In genomic region chr15:32029862-32030781, GRCh38 we compare ENCODE assay signal across 8 cellular contexts. TPM values are rescaled to one million over a fixed set of nuclear protein-coding genes. Genes with fewer than 3 reads are reported as not detected.
DNase-seq lines count a peak whose midpoint lies in the region; ATAC-seq, FAIRE-seq and TF ChIP-seq lines count a peak whose summit lies in the region.

Gene CHRNA7, plus strand, starts transcription at chr15:32030515. Its CDS starts 80 bp downstream, at chr15:32030595.

- H4K20me1 ChIP-seq in H1 (replicated peaks in 1 of 2; ENCODE audit: control insufficient read depth in 1 of 2, insufficient read depth in 2 of 2, low read length in 2 of 2) = peaks cover 0 to 2% of the 10 kb centered on the region in 2 experiments

- H3K9ac ChIP-seq in HUES64 (ENCODE audit: low read depth, low read length) (peak within 1 kb of the TSS; percentile 80), H1 (replicated peaks in 1 of 4; ENCODE audit: extremely low read depth in 1 of 4, low read depth in 3 of 4, low read length in 3 of 4) (peak within 1 kb of the TSS; percentile 56 to 72 (median 68)), mesenchymal stem cell (ENCODE audit: low read length) (no peak within 1 kb of the TSS)

- no peak within 1 kb of the TSS for H4K5ac ChIP-seq in H1 (ENCODE audit: insufficient read length, low read depth, low read length)

- peak within 1 kb of the TSS; percentile 75; the same call in 1 of the 2 replicates for H2BK12ac ChIP-seq in H1 (ENCODE audit: low read depth, low read length)
- no peak within 1 kb of the TSS for H2BK12ac ChIP-seq in mesenchymal stem cell (ENCODE audit: low read length in 2 of 2)

- H3K56ac ChIP-seq in H1 (replicated peaks; ENCODE audit: insufficient read length, low read depth, low read length) = no peak within 1 kb of the TSS

- H2BK20ac ChIP-seq in H1 (ENCODE audit: low read length) = no peak within 1 kb of the TSS

- H3K79me2 ChIP-seq in H1 (ENCODE audit: control insufficient read depth in 1 of 2, insufficient read depth in 2 of 2, low read length in 2 of 2) = no peaks in the 10 kb centered on the region

- no peaks in the 10 kb centered on the region for H3K9me3 ChIP-seq in HUES64 (ENCODE audit: insufficient read depth, low read depth, low read length)
- no peaks in the 10 kb centered on the region for H3K9me3 ChIP-seq in H1 (ENCODE audit: insufficient read depth in 2 of 2, low read depth in 1 of 2, low read length in 1 of 2)
- no peaks in the 10 kb centered on the region for H3K9me3 ChIP-seq in mesenchymal stem cell (ENCODE audit: control insufficient read depth, low read length)
- H3K9me3 ChIP-seq in testis = no peaks in the 10 kb centered on the region

- H3K4me1 ChIP-seq in HUES64 (ENCODE audit: insufficient read depth, low read length) (no peaks in the 10 kb centered on the region), H1 (replicated peaks in 1 of 4; ENCODE audit: control insufficient read depth in 3 of 4, insufficient read depth in 4 of 4, low read length in 3 of 4) (peaks cover 0 to 3% (median 0%) of the 10 kb centered on the region in 4 experiments; a peak in 2 of 7 replicates), mesenchymal stem cell (ENCODE audit: control insufficient read depth, insufficient read depth, low read depth, low read length) (peaks cover 10% of the 10 kb centered on the region), testis (no peaks in the 10 kb centered on the region)

- no peak for FAIRE-seq in H1 (lab: Jason Lieb, UNC)

- peak within 1 kb of the TSS; percentile 94 to 95 for H3K4me2 ChIP-seq in H1 (ENCODE audit: insufficient read depth in 1 of 2, low read depth in 2 of 2, low read length in 2 of 2)
- peak within 1 kb of the TSS; percentile 97 for H3K4me2 ChIP-seq in mesenchymal stem cell (ENCODE audit: low read length, poor library complexity, severe bottlenecking)

- H3K23me2 ChIP-seq in H1 (ENCODE audit: low read depth, low read length) = peaks cover 18% of the 10 kb centered on the region

- no peak within 1 kb of the TSS for H3K14ac ChIP-seq in H1 (ENCODE audit: insufficient read length)
- H3K14ac ChIP-seq in mesenchymal stem cell (ENCODE audit: low read length in 2 of 2) = no peak within 1 kb of the TSS

- no peak within 1 kb of the TSS for H3K23ac ChIP-seq in H1 (ENCODE audit: insufficient read length)
- no peak within 1 kb of the TSS for H3K23ac ChIP-seq in mesenchymal stem cell (ENCODE audit: low read length in 2 of 2)

- H3K27me3 ChIP-seq in HUES64 (ENCODE audit: insufficient read depth, low read length) = peaks cover 37% of the 10 kb centered on the region
- H3K27me3 ChIP-seq in H1 (replicated peaks in 1 of 4; ENCODE audit: control insufficient read depth in 3 of 4, extremely low read depth in 1 of 4, insufficient read depth in 3 of 4, low read length in 3 of 4) = peaks cover 0 to 15% (median 8%) of the 10 kb centered on the region in 4 experiments; a peak in 3 of 7 replicates
- H3K27me3 ChIP-seq in mesenchymal stem cell (ENCODE audit: control insufficient read depth in 1 of 2, insufficient read depth in 1 of 2, low read length in 2 of 2) = peaks cover 55 to 57% of the 10 kb centered on the region in 2 experiments
- H3K27me3 ChIP-seq in testis = no peaks in the 10 kb centered on the region

- TF ChIP-seq EP300 in H1 (IDR thresholded peaks at IDR 0.05; ENCODE audit: borderline replicate concordance in 1 of 2, low read depth in 2 of 2, low read length in 2 of 2) = no peak

- peak; percentile 61 for DNase-seq in SKM-1 treated with dmso at 0.1 percent for 144 hours (lab: John Stamatoyannopoulos, UW; ENCODE audit: unreplicated experiment)
- DNase-seq in H1 (ENCODE audit: low read depth in 1 of 2, low spot score in 2 of 2) = peak in 1 of 2 experiments; percentile 78
- peak; percentile 19 for DNase-seq in mesenchymal stem cell
- DNase-seq in testis = peak; percentile 73

- TF ChIP-seq CTCF in C4-2B (conservative IDR thresholded peaks at IDR 0.05) (peak; percentile 29), H1 (IDR thresholded peaks at IDR 0.05; ENCODE audit: control extremely low read depth in 1 of 3, insufficient read depth in 1 of 3, low read depth in 1 of 3, low read length in 3 of 3) (peak; percentile 22 to 54 (median 25); a peak in 2 of 4 replicates), testis (IDR thresholded peaks at IDR 0.05) (no peak)

- CTCF ChIA-PET in H1 (lab: Charles Lee; ENCODE audit: partially characterized antibody) = interaction anchor here (0.6 to 2.5 kb wide), 31 partner anchors 11 to 587 kb away, joined by 3 to 52 read pairs (median 4); no protein-coding TSS in a partner anchor

- H2BK15ac ChIP-seq in H1 (ENCODE audit: low read length) (no peak within 1 kb of the TSS; the same call in 1 of the 2 replicates), mesenchymal stem cell (ENCODE audit: low read depth, poor library complexity, severe bottlenecking) (peak within 1 kb of the TSS; percentile 64)

- peak; percentile 91 to 95 for TF ChIP-seq POLR2A in H1 (IDR thresholded peaks at IDR 0.05; ENCODE audit: control extremely low read depth in 1 of 2, low read depth in 2 of 2, low read length in 2 of 2)
- no peak for TF ChIP-seq POLR2A in testis (IDR thresholded peaks at IDR 0.05)

- H3K27ac ChIP-seq in C4-2B = peak within 1 kb of the TSS; percentile 59
- H3K27ac ChIP-seq in HUES64 (ENCODE audit: low read depth, low read length) = no peak within 1 kb of the TSS
- H3K27ac ChIP-seq in H1 (ENCODE audit: low read depth, low read length) = no peak within 1 kb of the TSS
- no peak within 1 kb of the TSS for H3K27ac ChIP-seq in mesenchymal stem cell (ENCODE audit: low read length, poor library complexity, severe bottlenecking)
- H3K27ac ChIP-seq in testis = peak within 1 kb of the TSS in 1 of 2 donors; percentile 57

- no peak for TF ChIP-seq RAD21 in H1 (IDR thresholded peaks at IDR 0.05 in 1 of 2, conservative IDR thresholded peaks at IDR 0.05 in 1 of 2; ENCODE audit: low read depth in 2 of 2, low read length in 2 of 2)

- H3K79me1 ChIP-seq in H1 (ENCODE audit: low read depth, low read length) = no peaks in the 10 kb centered on the region
- no peaks in the 10 kb centered on the region for H3K79me1 ChIP-seq in mesenchymal stem cell (replicated peaks; ENCODE audit: low read length, poor library complexity, severe bottlenecking)

- peak within 1 kb of the TSS; percentile 82; the same call in 1 of the 2 replicates for H2AFZ ChIP-seq in H1 (ENCODE audit: low read length)
- no peak within 1 kb of the TSS for H2AFZ ChIP-seq in mesenchymal stem cell (ENCODE audit: low read depth, low read length)

- H2BK5ac ChIP-seq in H1 (ENCODE audit: low read depth, low read length) = no peak within 1 kb of the TSS
- no peak within 1 kb of the TSS for H2BK5ac ChIP-seq in mesenchymal stem cell (ENCODE audit: low read depth, low read length, poor library complexity, severe bottlenecking)

- under 1% methylated on average over 91 of the region's 92 CpGs for WGBS in HUES64
- WGBS in H1 (ENCODE audit: extremely low coverage in 1 of 2, insufficient coverage in 1 of 2, insufficient read length in 1 of 2, insufficient replicate concordance in 2 of 2, low coverage in 1 of 2, low lambda C conversion rate in 2 of 2, missing lambda C conversion rate in 1 of 2), 2 experiments = 1% methylated on average over 42 of the region's 92 CpGs; no CpG with 5 or more reads in 1 of the 2 experiments
- WGBS in mesenchymal stem cell = 0% methylated on average over 51 of the region's 92 CpGs
- WGBS in testis, 2 donors = 1 to 2% methylated on average over 9 to 40 of the region's 92 CpGs

- POLR2A ChIA-PET in H1 (lab: Charles Lee; ENCODE audit: partially characterized antibody) = interaction anchor here (0.9 to 1.3 kb wide), 6 partner anchors 12 to 123 kb away, joined by 3 to 4 read pairs (median 3); no protein-coding TSS in a partner anchor

- H3K36me3 ChIP-seq in HUES64 (ENCODE audit: insufficient read depth, low read length) = no peaks in the 10 kb centered on the region
- H3K36me3 ChIP-seq in H1 (ENCODE audit: control insufficient read depth in 2 of 4, insufficient read depth in 4 of 4, low read length in 3 of 4) = no peaks in the 10 kb centered on the region
- no peaks in the 10 kb centered on the region for H3K36me3 ChIP-seq in mesenchymal stem cell (ENCODE audit: control insufficient read depth in 1 of 2, insufficient read depth in 2 of 2, low read depth in 1 of 2, low read length in 2 of 2)
- H3K36me3 ChIP-seq in testis (ENCODE audit: low read depth, missing control alignments) = no peaks in the 10 kb centered on the region

- H4K91ac ChIP-seq in H1 (replicated peaks; ENCODE audit: insufficient read length, low read length) = peak within 1 kb of the TSS; percentile 74
- no peak within 1 kb of the TSS for H4K91ac ChIP-seq in mesenchymal stem cell (ENCODE audit: low read length)

- peak within 1 kb of the TSS; percentile 92 for H4K8ac ChIP-seq in H1 (ENCODE audit: extremely low read depth, insufficient read depth, low read length)
- no peak within 1 kb of the TSS for H4K8ac ChIP-seq in mesenchymal stem cell (ENCODE audit: low read length)

- H3K4me3 ChIP-seq in HUES64 (ENCODE audit: low read length) (peak within 1 kb of the TSS; percentile 76), H1 (ENCODE audit: extremely low read depth in 1 of 4, insufficient read depth in 2 of 4, low read depth in 3 of 4, low read length in 4 of 4) (peak within 1 kb of the TSS; percentile 76 to 87 (median 83)), mesenchymal stem cell (ENCODE audit: insufficient read depth in 1 of 2, low read depth in 1 of 2, low read length in 2 of 2) (peak within 1 kb of the TSS; percentile 58 to 67), testis (peak within 1 kb of the TSS; percentile 59 to 72)

- intact Hi-C loops in testis (cut with DNase I; ENCODE audit: low total_unique reads) = no loop called here

- ATAC-seq in GM18867 (IDR thresholded peaks at IDR 0.05; ENCODE audit: unreplicated experiment) = peak; percentile 75
- ATAC-seq in GM19035 (IDR thresholded peaks at IDR 0.05; ENCODE audit: unreplicated experiment) = no peak

- peak within 1 kb of the TSS; percentile 48 for H3K18ac ChIP-seq in H1 (ENCODE audit: extremely low read depth, low read length)
- no peak within 1 kb of the TSS for H3K18ac ChIP-seq in mesenchymal stem cell (ENCODE audit: low read depth in 1 of 2, low read length in 2 of 2)

- H2BK120ac ChIP-seq in H1 (replicated peaks; ENCODE audit: low read depth, low read length) (no peak within 1 kb of the TSS), mesenchymal stem cell (ENCODE audit: low read depth, low read length) (no peak within 1 kb of the TSS)

- H2AK5ac ChIP-seq in H1 (ENCODE audit: low read depth, low read length) = no peak within 1 kb of the TSS
- no peak within 1 kb of the TSS for H2AK5ac ChIP-seq in mesenchymal stem cell (ENCODE audit: low read length, severe bottlenecking)

- H3K4ac ChIP-seq in H1 (replicated peaks; ENCODE audit: insufficient read length, low read depth, low read length) = no peak within 1 kb of the TSS
- no peak within 1 kb of the TSS for H3K4ac ChIP-seq in mesenchymal stem cell (ENCODE audit: low read depth in 1 of 2, low read length in 2 of 2)

RNA-seq across cellular contexts. Expression of gene CHRNA7, which starts in this region (rescaled TPM):
- 3.6 TPM for polyA plus RNA-seq in HUES64 (2013, experiment 1 of 2)
- polyA plus RNA-seq in HUES64 (2013, experiment 2 of 2) = 3.5 TPM
- 7.5 and 9.1 TPM in 2 replicates for total RNA-seq in H1 (2021; fragmentation: NEBNext Ultra II Directional; extraction: Animal tissue kit (Norgen Biotek cat#: 25700))
- polyA plus RNA-seq in H1 (2011; rRNA removed) (11.0 and 12.4 TPM in 2 replicates), testis (ENCODE audit: insufficient read depth, low read depth, low replicate concordance) (6.2 TPM)
- polyA plus RNA-seq in H1 (2011; cell fraction: cytosol; rRNA removed) = 7.4 TPM
- 20.6 TPM for polyA plus RNA-seq in H1 (2011; cell fraction: nucleus; rRNA removed)
- 7.1 to 7.9 TPM (median 7.6 TPM) in 4 replicates for polyA plus RNA-seq in H1 (2012, experiment 1 of 2)
- polyA plus RNA-seq in H1 (2012, experiment 2 of 2) = 5.3 TPM
- 4.3 TPM for polyA plus RNA-seq in H1 (2013, experiment 1 of 2)
- 5.0 TPM for polyA plus RNA-seq in H1 (2013, experiment 2 of 2)
- 32.8 and 36.1 TPM in 2 replicates for polyA minus RNA-seq in H1 (2011; rRNA and poly(A)+ RNA removed)
- polyA minus RNA-seq in H1 (2011; cell fraction: cytosol; rRNA and poly(A)+ RNA removed) = 13.7 TPM
- 26.5 TPM for polyA minus RNA-seq in H1 (2011; cell fraction: nucleus; rRNA and poly(A)+ RNA removed)
- 0.35 TPM for polyA plus RNA-seq in mesenchymal stem cell (2013, experiment 1 of 2)
- polyA plus RNA-seq in mesenchymal stem cell (2013, experiment 2 of 2) = 0.42 TPM
- total RNA-seq in testis = 10 to 100 TPM; 17.8 to 24.5 TPM

Comparison
In these comparisons a context has a peak if more than half of its experiments do, and no peak if none do; other contexts are left out.
1. CTCF ChIP-seq: peak in C4-2B (single experiment) and H1 (3 of 3); none in testis (0 of 3).
2. Peak in every context shown above with its lines, with median percentiles within 50 percentile points of each other: H3K4me3 ChIP-seq.